In genomic region chr9:26579047-26579446, GRCh38 we compare ENCODE assay signal across 27 cellular contexts.
"Had no signal": no experiment of that assay in that cellular context is flagged by ENCODE, and none has a peak within 500 bp of the region (broad histone marks: within the 10 kb centered on the region; RNA-seq: fewer than 3 reads in every experiment).

No MANE protein-coding gene starts in this region.

- ATAC-seq: activated naive CD8-positive, alpha-beta T cell treated with anti-CD3 and anti-CD28 coated beads, Interleukin-2, amount 50 U/mL, for 24 hours; left colon; naive thymus-derived CD4-positive, alpha-beta T cell; pancreas; stimulated activated memory B cell treated with anti-CD40 and anti-IgM and Interleukin-4, amounts not matched to agents 10 μg/mL and 1 μg/mL and 100 μg/mL, for 72 hours; upper lobe of right lung had no signal

- H3K4me2 ChIP-seq: smooth muscle cell had no signal

- H3K9me3 ChIP-seq: pancreas, prostate gland, sigmoid colon, stomach, thyroid gland, upper lobe of right lung had no signal

- H3K36me3 ChIP-seq: pancreas, prostate gland, sigmoid colon, stomach, thyroid gland, upper lobe of right lung had no signal

- H3K4me3 ChIP-seq: pancreas, prostate gland, sigmoid colon, smooth muscle cell, stomach, thyroid gland, upper lobe of right lung had no signal

- H3K27ac ChIP-seq: pancreas, prostate gland, sigmoid colon, stomach, thyroid gland, upper lobe of right lung had no signal

- H3K27me3 ChIP-seq: pancreas, sigmoid colon, stomach, thyroid gland, upper lobe of right lung had no signal

- H3K4me1 ChIP-seq: pancreas, prostate gland, sigmoid colon, stomach, thyroid gland, upper lobe of right lung had no signal

- DNase-seq: activated CD4-positive, alpha-beta T cell treated with anti-CD3 and anti-CD28 coated beads for 48 hours; activated CD4-positive, alpha-beta T cell treated with anti-CD3 and anti-CD28 coated beads, Interleukin-2, amount 50 U/mL, for 48 hours; activated CD8-positive, alpha-beta memory T cell treated with anti-CD3 and anti-CD28 coated beads, Interleukin-2, amount 50 U/mL, for 48 hours; activated gamma-delta T cell treated with Interleukin-2 at 50 U/mL for 16 hours; activated naive CD8-positive, alpha-beta T cell treated with anti-CD3 and anti-CD28 coated beads, Interleukin-2, amount 50 U/mL, for 24 hours; activated T-cell treated with anti-CD3 and anti-CD28 coated beads, Interleukin-2, amount 50 U/mL, for 24 hours; amygdala; caudate nucleus; head of caudate nucleus; hippocampal formation; immature natural killer cell; kidney; left colon; naive thymus-derived CD4-positive, alpha-beta T cell; nucleus accumbens; pancreas; retina; sigmoid colon; stimulated activated CD4-positive, alpha-beta T cell treated with anti-CD3 and anti-CD28 coated beads, Interleukin-1b, Interleukin-23, amount 100 ng/mL, for 48 hours; stimulated activated CD4-positive, alpha-beta T cell treated with anti-CD3 and anti-CD28 coated beads, Interleukin-4, amount 100 ng/mL, for 4 hours; stimulated activated CD8-positive, alpha-beta memory T cell treated with anti-CD3 and anti-CD28 coated beads, Interleukin-4, amount 100 ng/mL, for 48 hours; stomach; thyroid gland; upper lobe of right lung had no signal
